29 cellular contexts compared by ENCODE assay signal in the genomic region with DNA sequence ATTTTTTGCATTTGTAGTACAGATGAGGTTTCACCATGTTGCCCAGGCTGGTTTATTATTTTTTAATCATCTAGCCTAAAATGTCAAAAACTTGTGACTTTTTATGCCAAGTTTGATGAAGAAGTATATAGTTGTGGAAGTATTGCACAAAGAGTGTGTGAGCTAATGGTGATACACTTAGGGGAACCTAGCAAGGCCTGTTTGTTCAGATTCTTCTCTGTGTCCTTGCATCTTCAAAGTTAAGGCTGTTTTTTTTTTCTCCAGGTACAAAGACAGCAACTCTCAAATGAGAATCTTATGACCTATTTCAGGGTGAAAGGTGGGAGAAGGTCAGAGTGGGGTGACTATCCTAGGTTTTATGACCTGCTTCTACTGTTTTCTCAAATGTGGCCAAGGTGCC. TPM values are rescaled to one million over a fixed set of nuclear protein-coding genes. Genes with fewer than 3 reads are reported as not detected.
"Had no signal": no experiment of that assay in that cellular context is flagged by ENCODE, and none has a peak within 500 bp of the region (broad histone marks: within the 10 kb centered on the region; RNA-seq: fewer than 3 reads in every experiment).

No MANE protein-coding gene starts in this region.

- H3K27ac ChIP-seq: psoas muscle, spleen, suprapubic skin had no signal

- H3K36me3 ChIP-seq: gastroesophageal sphincter, pancreas, spleen, suprapubic skin, tibial nerve, vagina had no signal

- H3K9me3 Mint-ChIP-seq: activated T-cell treated with anti-CD3 and anti-CD28 coated beads, Interleukin-2, amount 50 U/mL, for 72 hours; T-helper 2 cell treated with Interferon-gamma antibody and Interleukin-4, amounts not matched to agents 5 μg/mL and 100 μg/mL, for 36 hours had no signal

- H3K36me3 Mint-ChIP-seq: activated naive CD8-positive, alpha-beta T cell; T-cell had no signal

- DNase-seq: activated CD4-positive, alpha-beta T cell treated with anti-CD3 and anti-CD28 coated beads for 36 hours; activated CD4-positive, CD25-positive, alpha-beta regulatory T cell; activated CD8-positive, alpha-beta memory T cell treated with anti-CD3 and anti-CD28 coated beads, Interleukin-2, amount 10 ng/mL, durations not matched to agents 7 days and 5 days; activated CD8-positive, alpha-beta T cell treated with anti-CD3 and anti-CD28 coated beads, Interleukin-2, amount 10 ng/mL, durations not matched to agents 7 days and 5 days; activated naive CD4-positive, alpha-beta T cell treated with Interleukin-2 at 50 U/mL for 16 hours; activated T-cell treated with anti-CD3 and anti-CD28 coated beads, Interleukin-2, amount 50 U/mL, for 72 hours; anterior cingulate cortex; dorsolateral prefrontal cortex; effector memory CD4-positive, alpha-beta T cell; erythroblast; hippocampal formation; midbrain; naive thymus-derived CD8-positive, alpha-beta T cell; nucleus accumbens; psoas muscle; spleen; stimulated activated naive CD4-positive, alpha-beta T cell; T-cell had no signal

- ATAC-seq: activated CD4-positive, alpha-beta T cell treated with anti-CD3 and anti-CD28 coated beads for 36 hours; activated CD8-positive, alpha-beta memory T cell treated with anti-CD3 and anti-CD28 coated beads, Interleukin-2, amount 10 ng/mL, durations not matched to agents 7 days and 5 days; activated CD8-positive, alpha-beta T cell treated with anti-CD3 and anti-CD28 coated beads, Interleukin-2, amount 10 ng/mL, durations not matched to agents 7 days and 5 days; activated T-cell treated with anti-CD3 and anti-CD28 coated beads, Interleukin-2, amount 50 U/mL, for 72 hours; gastroesophageal sphincter; naive thymus-derived CD8-positive, alpha-beta T cell; psoas muscle; T-cell had no signal

- H3K4me1 ChIP-seq: psoas muscle, vagina had no signal

- H3K4me3 Mint-ChIP-seq: activated CD4-positive, alpha-beta T cell treated with anti-CD3 and anti-CD28 coated beads for 36 hours; activated CD8-positive, alpha-beta memory T cell treated with anti-CD3 and anti-CD28 coated beads, Interleukin-2, amount 10 ng/mL, durations not matched to agents 7 days and 5 days; activated CD8-positive, alpha-beta T cell treated with anti-CD3 and anti-CD28 coated beads, Interleukin-2, amount 10 ng/mL, durations not matched to agents 7 days and 5 days; activated naive CD8-positive, alpha-beta T cell; activated T-cell treated with anti-CD3 and anti-CD28 coated beads, Interleukin-2, amount 50 U/mL, for 72 hours; memory B cell; naive thymus-derived CD8-positive, alpha-beta T cell; neural crest cell; T-cell; T-helper 2 cell treated with Interferon-gamma antibody and Interleukin-4, amounts not matched to agents 5 μg/mL and 100 μg/mL, for 36 hours had no signal

- H3K27me3 ChIP-seq: gastroesophageal sphincter, pancreas, spleen, suprapubic skin, tibial nerve, vagina had no signal

- H3K4me3 ChIP-seq: gastroesophageal sphincter, psoas muscle, spleen, suprapubic skin, tibial nerve, vagina had no signal

- H3K9me3 ChIP-seq: gastroesophageal sphincter, pancreas, psoas muscle, spleen, suprapubic skin, tibial nerve, vagina had no signal

- H3K27me3 Mint-ChIP-seq: activated naive CD8-positive, alpha-beta T cell had no signal

- H3K27ac Mint-ChIP-seq: activated CD4-positive, alpha-beta T cell treated with anti-CD3 and anti-CD28 coated beads for 36 hours; activated CD8-positive, alpha-beta memory T cell treated with anti-CD3 and anti-CD28 coated beads, Interleukin-2, amount 10 ng/mL, durations not matched to agents 7 days and 5 days; activated CD8-positive, alpha-beta T cell treated with anti-CD3 and anti-CD28 coated beads, Interleukin-2, amount 10 ng/mL, durations not matched to agents 7 days and 5 days; activated naive CD8-positive, alpha-beta T cell; activated T-cell treated with anti-CD3 and anti-CD28 coated beads, Interleukin-2, amount 50 U/mL, for 72 hours; memory B cell; naive thymus-derived CD8-positive, alpha-beta T cell; T-cell; T-helper 2 cell treated with Interferon-gamma antibody and Interleukin-4, amounts not matched to agents 5 μg/mL and 100 μg/mL, for 36 hours had no signal

RNA-seq across cellular contexts. Expression of gene SLCO2B1, which starts 7.3 kb away (rescaled TPM):
- total RNA-seq: activated CD4-positive, alpha-beta T cell treated with anti-CD3 and anti-CD28 coated beads for 36 hours; activated CD8-positive, alpha-beta memory T cell treated with anti-CD3 and anti-CD28 coated beads, Interleukin-2, amount 10 ng/mL, durations not matched to agents 7 days and 5 days; activated CD8-positive, alpha-beta T cell treated with anti-CD3 and anti-CD28 coated beads, Interleukin-2, amount 10 ng/mL, durations not matched to agents 7 days and 5 days; activated T-cell treated with anti-CD3 and anti-CD28 coated beads, Interleukin-2, amount 50 U/mL, for 72 hours; fibroblast of lung; fibroblast of villous mesenchyme; neural crest cell had no signal
